17 cellular contexts compared by ENCODE assay signal in the genomic region with DNA sequence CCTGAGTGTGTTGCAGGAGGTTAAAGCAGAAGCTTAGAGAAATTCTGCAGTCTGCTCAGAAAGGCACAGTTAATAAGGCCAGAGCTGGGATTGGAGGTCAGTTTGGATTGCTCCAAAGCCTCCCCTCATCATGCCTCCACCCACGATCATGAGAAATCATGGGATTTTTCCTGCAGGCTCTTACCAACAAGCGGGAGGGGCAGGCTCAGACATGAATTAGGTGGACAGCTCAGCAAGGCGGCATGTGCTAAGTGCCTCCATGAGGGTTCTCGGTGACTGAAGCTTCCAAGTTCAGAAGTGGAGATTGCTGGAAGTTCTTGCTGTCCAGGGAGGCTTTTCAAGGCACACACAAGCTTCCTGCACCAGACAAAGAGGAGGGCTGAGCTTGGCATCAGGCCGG.
DNase-seq lines count a peak whose midpoint lies in the region; ATAC-seq, FAIRE-seq and TF ChIP-seq lines count a peak whose summit lies in the region.
"Had no signal": no experiment of that assay in that cellular context is flagged by ENCODE, and none has a peak within 500 bp of the region (broad histone marks: within the 10 kb centered on the region; RNA-seq: fewer than 3 reads in every experiment).

No MANE protein-coding gene starts in this region.

- no peaks in the 10 kb centered on the region for H3K27me3 Mint-ChIP-seq in natural killer cell treated with Interleukin-12 subunit alpha and Interleukin-12 subunit beta and Interleukin-15 and Interleukin-18, amount 100 ng/mL, for 72 hours
- H3K27me3 Mint-ChIP-seq in natural killer cell (ENCODE audit: low read depth in 2 of 2), result peaks cover 0 to 2% of the 10 kb centered on the region in 2 donors

- dilution Hi-C loops in keratinocyte (cut with MboI; ENCODE audit: extremely low pct_ligation_motif_present, low sequenced_read_pairs), result no loop called here

- no peak for TF ChIP-seq POLR2A in thyroid gland (IDR thresholded peaks at IDR 0.05)

- no peak overlapping the region for H2AFZ ChIP-seq in keratinocyte (ENCODE audit: control insufficient read depth, low read length)
- no peak overlapping the region for H2AFZ ChIP-seq in MM.1S (ENCODE audit: low read length)
- H2AFZ ChIP-seq: GM23248 had no signal

- intact Hi-C loops in natural killer cell (cut with micrococcal nuclease) (no loop called here), thyroid gland (cut with DNase I) (no loop called here)

- H3K9me3 Mint-ChIP-seq in natural killer cell treated with Interleukin-12 subunit alpha and Interleukin-12 subunit beta and Interleukin-15 and Interleukin-18, amount 100 ng/mL, for 72 hours, result peaks cover 4% of the 10 kb centered on the region
- no peaks in the 10 kb centered on the region for H3K9me3 Mint-ChIP-seq in natural killer cell
- H3K9me3 Mint-ChIP-seq: CD4-positive, CD25-positive, alpha-beta regulatory T cell had no signal

- ATAC-seq in natural killer cell treated with Interleukin-12 subunit alpha and Interleukin-12 subunit beta and Interleukin-15 and Interleukin-18, amount 100 ng/mL, for 72 hours, result no peak
- ATAC-seq in natural killer cell, result no peak

- H3K4me2 ChIP-seq in keratinocyte (ENCODE audit: control insufficient read depth, extremely low read depth, insufficient read depth, low read depth, low read length) (no peak overlapping the region), MM.1S (ENCODE audit: low read depth, low read length) (no peak overlapping the region)

- H3K27ac Mint-ChIP-seq in natural killer cell treated with Interleukin-12 subunit alpha and Interleukin-12 subunit beta and Interleukin-15 and Interleukin-18, amount 100 ng/mL, for 72 hours, result no peak overlapping the region
- no peak overlapping the region for H3K27ac Mint-ChIP-seq in natural killer cell
- H3K27ac Mint-ChIP-seq: CD4-positive, CD25-positive, alpha-beta regulatory T cell had no signal

- H3K36me3 ChIP-seq in keratinocyte (ENCODE audit: control insufficient read depth in 2 of 2, extremely low read depth in 1 of 2, insufficient read depth in 2 of 2, low read length in 2 of 2), result peaks cover 0 to 2% of the 10 kb centered on the region in 2 experiments
- H3K36me3 ChIP-seq in thyroid gland, result no peaks in the 10 kb centered on the region
- H3K36me3 ChIP-seq in MM.1S (replicated peaks; ENCODE audit: insufficient read depth, low read length), result no peaks in the 10 kb centered on the region; the same call in 1 of the 2 replicates
- H3K36me3 ChIP-seq: BE2C, HAP-1 had no signal

- H4K20me1 ChIP-seq in keratinocyte (ENCODE audit: control insufficient read depth, extremely low read depth, insufficient read depth, low read length), result no peaks in the 10 kb centered on the region
- no peaks in the 10 kb centered on the region for H4K20me1 ChIP-seq in MM.1S (ENCODE audit: insufficient read depth, low read length)

- TF ChIP-seq CTCF in natural killer cell (IDR thresholded peaks at IDR 0.05) (no peak), epithelial cell of esophagus (IDR thresholded peaks at IDR 0.05; ENCODE audit: insufficient read depth, low read depth, low read length, missing control alignments) (no peak), keratinocyte (optimal IDR thresholded peaks at IDR 0.05 in 1 of 3, IDR thresholded peaks at IDR 0.05 in 1 of 3, conservative IDR thresholded peaks at IDR 0.05 in 1 of 3; ENCODE audit: extremely low read depth in 1 of 3, insufficient read depth in 2 of 3, low read length in 3 of 3) (no peak), thyroid gland (IDR thresholded peaks at IDR 0.05) (no peak), MM.1S (IDR thresholded peaks at IDR 0.05; ENCODE audit: low read length) (no peak)

- H3K4me3 Mint-ChIP-seq in natural killer cell treated with Interleukin-12 subunit alpha and Interleukin-12 subunit beta and Interleukin-15 and Interleukin-18, amount 100 ng/mL, for 72 hours, result peak overlapping the region; percentile 13
- no peak overlapping the region for H3K4me3 Mint-ChIP-seq in natural killer cell
- H3K4me3 Mint-ChIP-seq: CD4-positive, CD25-positive, alpha-beta regulatory T cell had no signal

- H3K27ac ChIP-seq in keratinocyte (ENCODE audit: control insufficient read depth, insufficient read depth, low read length), result no peak overlapping the region
- no peak overlapping the region for H3K27ac ChIP-seq in thyroid gland
- H3K27ac ChIP-seq in MM.1S (ENCODE audit: low read length), result no peak overlapping the region
- H3K27ac ChIP-seq: GM23248 had no signal

- H3K4me1 ChIP-seq in keratinocyte (ENCODE audit: control insufficient read depth, extremely low read depth, insufficient read depth, low read length) (peaks cover 36% of the 10 kb centered on the region), thyroid gland (peaks cover 5 to 19% of the 10 kb centered on the region in 2 donors), MM.1S (ENCODE audit: low read length) (peaks cover 6% of the 10 kb centered on the region)
- H3K4me1 ChIP-seq: BE2C had no signal

- no peak for DNase-seq in natural killer cell treated with Interleukin-12 subunit alpha and Interleukin-12 subunit beta and Interleukin-15 and Interleukin-18, amount 100 ng/mL, for 72 hours (ENCODE audit: low spot score)
- DNase-seq in natural killer cell, result no peak
- peak; percentile 87 for DNase-seq in epithelial cell of esophagus (ENCODE audit: low read depth)
- DNase-seq in keratinocyte (ENCODE audit: low read depth, low spot score), result peak; percentile 83
- no peak for DNase-seq in thyroid gland
- no peak for DNase-seq in MM.1S
- DNase-seq in OCI-M1 (lab: John Stamatoyannopoulos, UW), result no peak
- DNase-seq: ACHN; BE2C; C1 segment of cervical spinal cord; CD4-positive, CD25-positive, alpha-beta regulatory T cell; DMS153; DMS79; GDM1; GM23248 had no signal

- no peaks in the 10 kb centered on the region for H3F3A ChIP-seq in MM.1S (ENCODE audit: insufficient read depth, low read length)

- no peaks in the 10 kb centered on the region for H3K9me1 ChIP-seq in keratinocyte (ENCODE audit: control insufficient read depth, extremely low read depth, insufficient read depth, low read length)

- no peak overlapping the region for H3K4me3 ChIP-seq in epithelial cell of esophagus (ENCODE audit: low read length)
- H3K4me3 ChIP-seq in keratinocyte (ENCODE audit: control insufficient read depth in 2 of 3, extremely low read depth in 1 of 3, insufficient read depth in 2 of 3, low read depth in 1 of 3, low read length in 3 of 3), result no peak overlapping the region
- H3K4me3 ChIP-seq in thyroid gland (replicated peaks in 1 of 3), result no peak overlapping the region
- H3K4me3 ChIP-seq in MM.1S (ENCODE audit: low read length), result no peak overlapping the region
- H3K4me3 ChIP-seq: GM23248, HAP-1 had no signal

- peaks cover 69 to 72% of the 10 kb centered on the region in 2 donors for H3K4me1 Mint-ChIP-seq in natural killer cell treated with Interleukin-12 subunit alpha and Interleukin-12 subunit beta and Interleukin-15 and Interleukin-18, amount 100 ng/mL, for 72 hours (ENCODE audit: low read depth in 2 of 2)
- H3K4me1 Mint-ChIP-seq in natural killer cell, result peaks cover 59 to 66% of the 10 kb centered on the region in 2 donors

- H3K79me2 ChIP-seq in keratinocyte (ENCODE audit: control insufficient read depth, insufficient read depth, low read length) (no peaks in the 10 kb centered on the region), MM.1S (ENCODE audit: low read length) (peaks cover 93% of the 10 kb centered on the region)

- H3K9me2 ChIP-seq in MM.1S (replicated peaks; ENCODE audit: insufficient read depth, low read length), result no peaks in the 10 kb centered on the region

- H3K27me3 ChIP-seq in keratinocyte (ENCODE audit: control insufficient read depth, extremely low read depth, insufficient read depth, low read length) (no peaks in the 10 kb centered on the region), thyroid gland (no peaks in the 10 kb centered on the region), MM.1S (replicated peaks; ENCODE audit: insufficient read depth, low read length) (no peaks in the 10 kb centered on the region)
- H3K27me3 ChIP-seq: BE2C had no signal

- H3K9me3 ChIP-seq in keratinocyte (ENCODE audit: control insufficient read depth, low read depth, low read length) (no peaks in the 10 kb centered on the region), thyroid gland (no peaks in the 10 kb centered on the region), MM.1S (replicated peaks; ENCODE audit: insufficient read depth, low read length) (no peaks in the 10 kb centered on the region)
- H3K9me3 ChIP-seq: BE2C, HAP-1 had no signal

- 82 to 87% methylated on average over 5 of the region's 5 CpGs for WGBS in thyroid gland, 2 donors

- H3K36me3 Mint-ChIP-seq in natural killer cell treated with Interleukin-12 subunit alpha and Interleukin-12 subunit beta and Interleukin-15 and Interleukin-18, amount 100 ng/mL, for 72 hours, result no peaks in the 10 kb centered on the region
- no peaks in the 10 kb centered on the region for H3K36me3 Mint-ChIP-seq in natural killer cell
- H3K36me3 Mint-ChIP-seq: CD4-positive, CD25-positive, alpha-beta regulatory T cell had no signal

- no peak overlapping the region for H3K9ac ChIP-seq in keratinocyte (ENCODE audit: control insufficient read depth, extremely low read depth, insufficient read depth, low read length)
- H3K9ac ChIP-seq in MM.1S (ENCODE audit: low read length), result no peak overlapping the region
- H3K9ac ChIP-seq: GM23248 had no signal

- FAIRE-seq in keratinocyte (lab: Jason Lieb, UNC), result peak; percentile 85
- FAIRE-seq: GM19239 had no signal

Comparison
In these comparisons a context has a peak if more than half of its experiments do, and no peak if none do; other contexts are left out.
1. DNase-seq: peak in epithelial cell of esophagus (single experiment) and keratinocyte (single experiment); none in natural killer cell treated with Interleukin-12 subunit alpha and Interleukin-12 subunit beta and Interleukin-15 and Interleukin-18, amount 100 ng/mL, for 72 hours (single experiment), natural killer cell (single experiment), thyroid gland (0 of 2), MM.1S (single experiment) and OCI-M1 (single experiment).